1 cellular context compared by ENCODE assay signal in genomic region chr14:102545461-102546265, GRCh38.
A peak's percentile ranks its signal among the peaks of the same experiment; 100 is the strongest.
TF ChIP-seq lines count a peak whose summit lies in the region.

No MANE protein-coding gene starts in this region.

TF ChIP-seq in HepG2, 621 proteins besides CTCF, POLR2A, EP300 and RAD21 (continues in another document):
- TF ChIP-seq KLF15 (CRISPR knock-in tag; IDR thresholded peaks at IDR 0.05; ENCODE audit: borderline replicate concordance): no peak
- TF ChIP-seq ZNF776 (CRISPR knock-in tag; IDR thresholded peaks at IDR 0.05): no peak
- no peak for TF ChIP-seq BRF2 (CRISPR knock-in tag; IDR thresholded peaks at IDR 0.05)
- TF ChIP-seq ZNF841 (CRISPR knock-in tag; IDR thresholded peaks at IDR 0.05; ENCODE audit: borderline replicate concordance): no peak
- no peak for TF ChIP-seq RNF219 (CRISPR knock-in tag; IDR thresholded peaks at IDR 0.05)
- no peak for TF ChIP-seq MED8 (CRISPR knock-in tag; IDR thresholded peaks at IDR 0.05; ENCODE audit: insufficient replicate concordance)
- TF ChIP-seq ZNF788 (CRISPR knock-in tag; IDR thresholded peaks at IDR 0.05; ENCODE audit: borderline replicate concordance): no peak; the same call in 1 of the 2 replicates
- no peak for TF ChIP-seq ZNF766 (CRISPR knock-in tag; IDR thresholded peaks at IDR 0.05; ENCODE audit: borderline replicate concordance)
- TF ChIP-seq DDIT3 (CRISPR knock-in tag; IDR thresholded peaks at IDR 0.05): no peak
- TF ChIP-seq ZNF136 (CRISPR knock-in tag; IDR thresholded peaks at IDR 0.05; ENCODE audit: low read depth): 0 out of 2 replicates have a peak, but pooled peaks have one; percentile 10
- TF ChIP-seq MED13 (CRISPR knock-in tag; IDR thresholded peaks at IDR 0.05): no peak
- no peak for TF ChIP-seq SALL2 (CRISPR knock-in tag; IDR thresholded peaks at IDR 0.05)
- TF ChIP-seq MYC (CRISPR knock-in tag; IDR thresholded peaks at IDR 0.05; ENCODE audit: borderline replicate concordance): peak; percentile 77
- TF ChIP-seq ZBTB1 (CRISPR knock-in tag; IDR thresholded peaks at IDR 0.05; ENCODE audit: borderline replicate concordance): no peak
- TF ChIP-seq DBP (CRISPR knock-in tag; IDR thresholded peaks at IDR 0.05; ENCODE audit: not compliant biosample characterization): no peak
- TF ChIP-seq NR2F1 (CRISPR knock-in tag; IDR thresholded peaks at IDR 0.05): no peak
- TF ChIP-seq AGO1 (IDR thresholded peaks at IDR 0.05; ENCODE audit: low read depth, low read length, poor library complexity, severe bottlenecking): no peak
- 0 out of 2 replicates have a peak, but pooled peaks have one; percentile 15 for TF ChIP-seq NRL (CRISPR knock-in tag; IDR thresholded peaks at IDR 0.05; ENCODE audit: borderline replicate concordance)
- no peak for TF ChIP-seq PCBP2 (optimal IDR thresholded peaks at IDR 0.05; ENCODE audit: low read depth, low read length, poor library complexity, severe bottlenecking)
- 0 out of 2 replicates have a peak, but pooled peaks have one; percentile 4 for TF ChIP-seq GATAD2A (CRISPR knock-in tag; IDR thresholded peaks at IDR 0.05)
- TF ChIP-seq SAFB2 (CRISPR knock-in tag; IDR thresholded peaks at IDR 0.05; ENCODE audit: borderline replicate concordance, low read depth): no peak
- 0 out of 2 replicates have a peak, but pooled peaks have one; percentile 22 for TF ChIP-seq KDM5B (CRISPR knock-in tag; IDR thresholded peaks at IDR 0.05; ENCODE audit: borderline replicate concordance)
- no peak for TF ChIP-seq NFE2 (CRISPR knock-in tag; IDR thresholded peaks at IDR 0.05)
- no peak; the same call in 1 of the 2 replicates for TF ChIP-seq ZNF547 (CRISPR knock-in tag; IDR thresholded peaks at IDR 0.05)
- TF ChIP-seq RFX5 (IDR thresholded peaks at IDR 0.05; ENCODE audit: low read depth, low read length): no peak
- TF ChIP-seq HMGXB4 (CRISPR knock-in tag; IDR thresholded peaks at IDR 0.05; ENCODE audit: borderline replicate concordance in 1 of 2, low read depth in 1 of 2): peak; percentile 66 to 85; a peak in 3 of 4 replicates
- TF ChIP-seq ZNF572 (CRISPR knock-in tag; IDR thresholded peaks at IDR 0.05): 0 out of 2 replicates have a peak, but pooled peaks have one; percentile 26
- TF ChIP-seq MTF2 (CRISPR knock-in tag; IDR thresholded peaks at IDR 0.05; ENCODE audit: borderline replicate concordance): 0 out of 2 replicates have a peak, but pooled peaks have one; percentile 29
- TF ChIP-seq NAIF1 (CRISPR knock-in tag; IDR thresholded peaks at IDR 0.05; ENCODE audit: borderline replicate concordance): no peak
- no peak for TF ChIP-seq ZMYM2 (CRISPR knock-in tag; IDR thresholded peaks at IDR 0.05)
- TF ChIP-seq ZNF768 (CRISPR knock-in tag; IDR thresholded peaks at IDR 0.05): no peak; the same call in 1 of the 2 replicates
- TF ChIP-seq MNT (IDR thresholded peaks at IDR 0.05): no peak
- TF ChIP-seq SMAD3 (CRISPR knock-in tag; IDR thresholded peaks at IDR 0.05): no peak
- TF ChIP-seq ATF1 (CRISPR knock-in tag; IDR thresholded peaks at IDR 0.05): no peak
- no peak for TF ChIP-seq ZNF496 (CRISPR knock-in tag; IDR thresholded peaks at IDR 0.05; ENCODE audit: insufficient replicate concordance)
- 0 out of 2 replicates have a peak, but pooled peaks have one; percentile 37 for TF ChIP-seq ZSCAN9 (CRISPR knock-in tag; IDR thresholded peaks at IDR 0.05; ENCODE audit: borderline replicate concordance)
- peak; percentile 59 for TF ChIP-seq ZNF687 (CRISPR knock-in tag; IDR thresholded peaks at IDR 0.05)
- TF ChIP-seq HMG20B (CRISPR knock-in tag; conservative IDR thresholded peaks at IDR 0.05): no peak
- no peak for TF ChIP-seq NR3C1 (CRISPR knock-in tag; IDR thresholded peaks at IDR 0.05)
- 0 out of 2 replicates have a peak, but pooled peaks have one; percentile 18 for TF ChIP-seq ATF3 (CRISPR knock-in tag; IDR thresholded peaks at IDR 0.05)
- no peak for TF ChIP-seq MLLT10 (CRISPR knock-in tag; IDR thresholded peaks at IDR 0.05)
- no peak for TF ChIP-seq USF2 (IDR thresholded peaks at IDR 0.05; ENCODE audit: low read depth, low read length)
- no peak for TF ChIP-seq USF2 (CRISPR knock-in tag; IDR thresholded peaks at IDR 0.05; ENCODE audit: borderline replicate concordance)
- TF ChIP-seq KLF12 (CRISPR knock-in tag; IDR thresholded peaks at IDR 0.05; ENCODE audit: borderline replicate concordance): no peak
- no peak for TF ChIP-seq ZNF777 (CRISPR knock-in tag; IDR thresholded peaks at IDR 0.05)
- TF ChIP-seq GLI4 (CRISPR knock-in tag; IDR thresholded peaks at IDR 0.05; ENCODE audit: borderline replicate concordance): no peak
- no peak for TF ChIP-seq GRHL1 (CRISPR knock-in tag; conservative IDR thresholded peaks at IDR 0.05)
- no peak for TF ChIP-seq KLF13 (CRISPR knock-in tag; IDR thresholded peaks at IDR 0.05)
- TF ChIP-seq PBX3 (CRISPR knock-in tag; IDR thresholded peaks at IDR 0.05; ENCODE audit: borderline replicate concordance): no peak
- no peak for TF ChIP-seq CC2D1A (CRISPR knock-in tag; IDR thresholded peaks at IDR 0.05)
